In the genomic region with DNA sequence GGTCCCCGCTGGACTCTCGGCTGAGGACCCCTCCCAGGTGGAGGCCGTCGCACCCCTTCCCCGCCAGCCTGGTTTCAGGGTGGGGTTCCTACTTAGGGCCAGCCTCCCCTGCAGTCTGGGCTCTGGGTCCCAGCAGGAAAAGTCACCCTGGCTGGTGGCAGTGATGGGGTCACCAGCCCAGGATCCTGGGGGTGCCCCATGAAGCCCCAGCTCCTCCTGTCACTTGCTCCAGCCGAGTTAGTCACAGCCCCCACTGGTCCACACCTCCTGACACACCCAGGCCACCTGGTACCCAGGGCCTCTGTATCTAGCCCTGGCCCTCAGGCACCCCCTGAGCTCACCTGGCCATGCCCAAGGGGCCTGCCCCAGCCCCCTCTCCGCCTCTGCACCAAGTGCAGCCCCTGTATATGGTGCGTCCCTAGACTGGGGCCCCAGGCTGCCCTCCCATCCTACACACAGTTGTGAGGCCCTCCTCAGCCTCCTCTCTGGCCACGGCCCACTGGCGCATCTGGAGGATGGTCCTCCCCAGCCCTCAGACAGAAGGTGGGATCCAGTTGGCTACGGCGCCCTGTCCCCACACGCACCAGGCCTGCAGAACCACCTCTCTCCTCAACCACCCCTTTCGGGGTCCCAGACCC, we compare ENCODE assay signal across 12 cellular contexts. TPM values are rescaled to one million over a fixed set of nuclear protein-coding genes. Genes with fewer than 3 reads are reported as not detected.
DNase-seq lines count a peak whose midpoint lies in the region; ATAC-seq and TF ChIP-seq lines count a peak whose summit lies in the region.
"Had no signal": no experiment of that assay in that cellular context is flagged by ENCODE, and none has a peak within 500 bp of the region (broad histone marks: within the 10 kb centered on the region; RNA-seq: fewer than 3 reads in every experiment).

No MANE protein-coding gene starts in this region.

- no peaks in the 10 kb centered on the region for H3K36me3 ChIP-seq in GM23338 (ENCODE audit: insufficient read depth)
- H3K36me3 ChIP-seq in lower lobe of right lung, result peaks cover 4% of the 10 kb centered on the region
- H3K36me3 ChIP-seq: cardiac muscle cell had no signal

- H3K27ac Mint-ChIP-seq in GM23338 (no peak overlapping the region), brain (peak overlapping the region; percentile 51 to 95 (median 89))

- H3K36me3 Mint-ChIP-seq in GM23338 (ENCODE audit: low read depth) (no peaks in the 10 kb centered on the region), brain (no peaks in the 10 kb centered on the region)

- 82 to 85% methylated on average over 9 of the region's 14 CpGs for WGBS in lower leg skin, 2 donors

- peaks cover 29% of the 10 kb centered on the region for H3K27me3 Mint-ChIP-seq in GM23338 (ENCODE audit: insufficient read depth, low read depth, poor library complexity)
- peaks cover 3% of the 10 kb centered on the region for H3K27me3 Mint-ChIP-seq in brain

- H3K9me2 ChIP-seq in GM23338 (ENCODE audit: insufficient read depth), result no peaks in the 10 kb centered on the region

- intact Hi-C loops in lower lobe of right lung (cut with DNase I) (no loop called here), lower leg skin (cut with DNase I; ENCODE audit: low total_unique reads) (no loop called here)

- peaks cover 31% of the 10 kb centered on the region for H3K79me2 ChIP-seq in GM23338 (replicated peaks; ENCODE audit: insufficient read depth)

- peak overlapping the region; percentile 34; the same call in 1 of the 3 replicates for H3K4me3 Mint-ChIP-seq in GM23338
- peak overlapping the region; percentile 37 to 74 (median 60) for H3K4me3 Mint-ChIP-seq in brain

- H3K4me3 ChIP-seq in GM23338, result peak overlapping the region; percentile 60
- H3K4me3 ChIP-seq in lower lobe of right lung, result peak overlapping the region; percentile 49
- no peak overlapping the region for H3K4me3 ChIP-seq in lower leg skin (ENCODE audit: low read depth, poor library complexity, severe bottlenecking)
- H3K4me3 ChIP-seq: K562 had no signal

- peak overlapping the region; percentile 76 for H3K4me2 ChIP-seq in GM23338

- no peaks in the 10 kb centered on the region for H3K9me3 ChIP-seq in lower lobe of right lung

- H3K9me3 Mint-ChIP-seq in GM23338 (no peaks in the 10 kb centered on the region), brain (no peaks in the 10 kb centered on the region)

- peaks cover 10% of the 10 kb centered on the region for H4K20me1 ChIP-seq in GM23338 (replicated peaks; ENCODE audit: insufficient read depth)

- no peak for TF ChIP-seq POLR2A in lower leg skin (IDR thresholded peaks at IDR 0.05)

- peaks cover 9% of the 10 kb centered on the region for H3K4me1 Mint-ChIP-seq in GM23338
- H3K4me1 Mint-ChIP-seq in brain, result peaks cover 79% of the 10 kb centered on the region

- no peaks in the 10 kb centered on the region; the same call in 1 of the 2 replicates for H3F3A ChIP-seq in GM23338 (replicated peaks; ENCODE audit: low read depth)

- no peak for ATAC-seq in GM23338
- no peak for ATAC-seq in lower lobe of right lung
- ATAC-seq: K562 had no signal

- H3K27me3 ChIP-seq in GM23338 (ENCODE audit: insufficient read depth) (no peaks in the 10 kb centered on the region), lower lobe of right lung (ENCODE audit: low read depth) (no peaks in the 10 kb centered on the region)
- H3K27me3 ChIP-seq: cardiac muscle cell had no signal

- H3K27ac ChIP-seq in GM23338 (ENCODE audit: low read depth) (no peak overlapping the region), lower lobe of right lung (peak overlapping the region; percentile 93), substantia nigra (ENCODE audit: low read depth, low read length, poor library complexity, severe bottlenecking) (peak overlapping the region; percentile 43)
- H3K27ac ChIP-seq: VCaP had no signal

- H3K4me1 ChIP-seq in GM23338 (ENCODE audit: insufficient read depth) (peaks cover 18% of the 10 kb centered on the region; the same call in 1 of the 2 replicates), lower lobe of right lung (peaks cover 97% of the 10 kb centered on the region)

- TF ChIP-seq CTCF in GM23338 (conservative IDR thresholded peaks at IDR 0.05; ENCODE audit: low read depth in 2 of 2) (no peak), brain (conservative IDR thresholded peaks at IDR 0.05) (no peak), lower lobe of right lung (IDR thresholded peaks at IDR 0.05) (no peak), lower leg skin (IDR thresholded peaks at IDR 0.05) (no peak), GM20000 (IDR thresholded peaks at IDR 0.05; ENCODE audit: extremely low read depth, missing control alignments) (no peak)

- DNase-seq in GM23338 (ENCODE audit: low spot score) (no peak), lower lobe of right lung (no peak), substantia nigra (lab: John Stamatoyannopoulos, UW) (no peak), lower leg skin (ENCODE audit: low spot score in 2 of 2) (no peak), COLO829 (ENCODE audit: low spot score) (no peak), NCI-H1417 (lab: John Stamatoyannopoulos, UW) (no peak), GM20000 (ENCODE audit: low spot score) (no peak)
- DNase-seq: activated T-cell treated with anti-CD3 and anti-CD28 coated beads, Interleukin-2, amount 50 U/mL, for 48 hours had no signal

- H2AFZ ChIP-seq in GM23338, result no peak overlapping the region

TF ChIP-seq in GM23338, 12 proteins besides CTCF, POLR2A, EP300 and RAD21 (continues in another document):
- TF ChIP-seq CREB1 (CRISPR knock-in tag; IDR thresholded peaks at IDR 0.05; ENCODE audit: low read depth), result no peak
- TF ChIP-seq ZNF331 (CRISPR knock-in tag; IDR thresholded peaks at IDR 0.05; ENCODE audit: low read depth), result no peak
- TF ChIP-seq EZH2phosphoT487 (IDR thresholded peaks at IDR 0.05; ENCODE audit: unreplicated experiment), result no peak
- TF ChIP-seq NANOG (IDR thresholded peaks at IDR 0.05; ENCODE audit: borderline replicate concordance), result no peak
- TF ChIP-seq JUNB (IDR thresholded peaks at IDR 0.05; ENCODE audit: unreplicated experiment), result no peak
- no peak for TF ChIP-seq EZH2 (IDR thresholded peaks at IDR 0.05; ENCODE audit: low read depth, unreplicated experiment)
- no peak for TF ChIP-seq STAT1 (IDR thresholded peaks at IDR 0.05; ENCODE audit: unreplicated experiment)
- no peak for TF ChIP-seq POLR2AphosphoS5 (IDR thresholded peaks at IDR 0.05; ENCODE audit: low read depth)
- TF ChIP-seq, protein P1, sequence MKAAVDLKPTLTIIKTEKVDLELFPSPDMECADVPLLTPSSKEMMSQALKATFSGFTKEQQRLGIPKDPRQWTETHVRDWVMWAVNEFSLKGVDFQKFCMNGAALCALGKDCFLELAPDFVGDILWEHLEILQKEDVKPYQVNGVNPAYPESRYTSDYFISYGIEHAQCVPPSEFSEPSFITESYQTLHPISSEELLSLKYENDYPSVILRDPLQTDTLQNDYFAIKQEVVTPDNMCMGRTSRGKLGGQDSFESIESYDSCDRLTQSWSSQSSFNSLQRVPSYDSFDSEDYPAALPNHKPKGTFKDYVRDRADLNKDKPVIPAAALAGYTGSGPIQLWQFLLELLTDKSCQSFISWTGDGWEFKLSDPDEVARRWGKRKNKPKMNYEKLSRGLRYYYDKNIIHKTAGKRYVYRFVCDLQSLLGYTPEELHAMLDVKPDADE (IDR thresholded peaks at IDR 0.05), result no peak

RNA-seq across cellular contexts. Expression of a gene that starts 6.7 kb away (rescaled TPM):
- 66.3 and 70.4 TPM in 2 replicates for total RNA-seq in GM23338 (2014; rRNA removed; shearing (Covaris generic))
- polyA plus RNA-seq in GM23338 (2016; fragmentation: Nextera tagmentation; extraction: Ambion mirVana) (29.1 and 33.0 TPM in 2 replicates), brain (ENCODE audit: insufficient read depth, low read depth, low replicate concordance) (80.1 TPM)
- total RNA-seq in lower lobe of right lung (256 TPM), lower leg skin (100 to 1,000 TPM; 105 to 199 (median 155) TPM)

RNA-seq across cellular contexts. Expression of a gene that starts 26.1 kb away (rescaled TPM):
- total RNA-seq in GM23338 (2014; rRNA removed; shearing (Covaris generic)), result 1.3 TPM in 2 replicates
- polyA plus RNA-seq in GM23338 (2016; fragmentation: Nextera tagmentation; extraction: Ambion mirVana) (0.12 and 0.71 TPM in 2 replicates), brain (ENCODE audit: insufficient read depth, low read depth, low replicate concordance) (19.3 TPM)
- total RNA-seq in lower lobe of right lung (14.4 TPM), lower leg skin (1 to 10 TPM in 3 of 4 donors, under 1 TPM in 1; 0.97 to 8.8 (median 6.5) TPM)

RNA-seq across cellular contexts. Expression of a gene that starts 30.6 kb away (rescaled TPM):
- 1.6 and 1.9 TPM in 2 replicates for total RNA-seq in GM23338 (2014; rRNA removed; shearing (Covaris generic))
- 0.34 and 0.78 TPM in 2 replicates for polyA plus RNA-seq in GM23338 (2016; fragmentation: Nextera tagmentation; extraction: Ambion mirVana)
- 19.1 TPM for polyA plus RNA-seq in brain (ENCODE audit: insufficient read depth, low read depth, low replicate concordance)
- 13.1 TPM for total RNA-seq in lower lobe of right lung
- total RNA-seq in lower leg skin, result 1 to 10 TPM in 3 of 4 donors, under 1 TPM in 1; 0.65 to 8.1 (median 2.9) TPM

RNA-seq across cellular contexts. Expression of a gene that starts 39.3 kb away (rescaled TPM):
- 20.4 and 26.1 TPM in 2 replicates for total RNA-seq in GM23338 (2014; rRNA removed; shearing (Covaris generic))
- polyA plus RNA-seq in GM23338 (2016; fragmentation: Nextera tagmentation; extraction: Ambion mirVana) (10.4 and 15.8 TPM in 2 replicates), brain (ENCODE audit: insufficient read depth, low read depth, low replicate concordance) (26.7 TPM)
- total RNA-seq in lower lobe of right lung (11.9 TPM), lower leg skin (1 to 10 TPM in 3 of 4 donors, under 1 TPM in 1; 0.99 to 3.5 (median 1.8) TPM)

RNA-seq across cellular contexts. Expression of a gene that starts 42.4 kb away (rescaled TPM):
- 37.5 and 45.8 TPM in 2 replicates for total RNA-seq in GM23338 (2014; rRNA removed; shearing (Covaris generic))
- polyA plus RNA-seq in GM23338 (2016; fragmentation: Nextera tagmentation; extraction: Ambion mirVana) (11.9 and 13.4 TPM in 2 replicates), brain (ENCODE audit: insufficient read depth, low read depth, low replicate concordance) (32.0 TPM)
- total RNA-seq in lower lobe of right lung (52.5 TPM), lower leg skin (10 to 100 TPM; 32.0 to 56.3 (median 50.9) TPM)
